Comparison of ENCODE assay signal across 20 cellular contexts in genomic region chr18:5668087-5668715, GRCh38.
"Had no signal": no experiment of that assay in that cellular context is flagged by ENCODE, and none has a peak within 500 bp of the region (broad histone marks: within the 10 kb centered on the region; RNA-seq: fewer than 3 reads in every experiment).

No MANE protein-coding gene starts in this region.

- H3K36me3 ChIP-seq: SJCRH30 had no signal

- FAIRE-seq: K562, RCC 7860 had no signal

- H3K4me2 ChIP-seq: KMS-11 had no signal

- H3K27ac ChIP-seq: KMS-11, SJCRH30 had no signal

- H3K9me3 ChIP-seq: SJCRH30 had no signal

- H3K27me3 ChIP-seq: SJCRH30 had no signal

- DNase-seq: Kasumi-1, MM.1S, NCI-H1092 treated with DMSO at 0.1 percent for 48 hours, NCI-H1436, NCI-H187, NCI-H2029, NCI-H2081 treated with DMSO at 0.1 percent for 48 hours, NCI-H2171, NCI-H226, NCI-H446, NCI-H510A, NCI-H524 treated with DMSO at 0.1 percent for 48 hours, NCI-H774, RPMI8226, SHP77 treated with DMSO at 0.1 percent for 48 hours, SJCRH30 had no signal

- ATAC-seq: K562, SK-N-SH treated with all-trans-retinoic acid at 6 μM for 48 hours had no signal

- H3K4me1 ChIP-seq: SJCRH30 had no signal

- H3K4me3 ChIP-seq: K562, SJCRH30 had no signal

- H3K9ac ChIP-seq: KMS-11 had no signal
